In genomic region chr14:79809849-79810612, GRCh38 we compare ENCODE assay signal across 8 cellular contexts.
A peak's percentile ranks its signal among the peaks of the same experiment; 100 is the strongest.
DNase-seq lines count a peak whose midpoint lies in the region; ATAC-seq and TF ChIP-seq lines count a peak whose summit lies in the region.

No MANE protein-coding gene starts in this region.

- H3K9me3 ChIP-seq in neural cell (ENCODE audit: low read length), result no peaks in the 10 kb centered on the region
- H3K9me3 ChIP-seq in upper lobe of right lung, result no peaks in the 10 kb centered on the region

- H3F3A ChIP-seq in neural cell (ENCODE audit: insufficient read depth, low read length, poor library complexity, severe bottlenecking), result peaks cover 8% of the 10 kb centered on the region

- no peaks in the 10 kb centered on the region for H3K4me1 ChIP-seq in upper lobe of right lung

- DNase-seq in EL (peak; percentile 53), NCI-H1105 (lab: John Stamatoyannopoulos, UW) (peak; percentile 35), astrocyte of the spinal cord (ENCODE audit: low read depth, low spot score) (no peak), upper lobe of right lung (no peak), hepatic stellate cell (ENCODE audit: low spot score) (no peak)
- DNase-seq in activated effector memory CD4-positive, alpha-beta T cell treated with Interleukin-2 at 50 U/mL for 16 hours, result no peak

- in situ Hi-C loops in astrocyte of the spinal cord (cut with HindIII; ENCODE audit: low sequenced_read_pairs), result no loop called here

- H3K4me3 ChIP-seq in astrocyte of the spinal cord (ENCODE audit: low read depth, low read length) (no peak overlapping the region), neural cell (ENCODE audit: low read length) (peak overlapping the region; percentile 20), upper lobe of right lung (no peak overlapping the region)

- peak; percentile 96 for TF ChIP-seq EP300 in neural cell (conservative IDR thresholded peaks at IDR 0.05; ENCODE audit: poor library complexity, severe bottlenecking)

- no peaks in the 10 kb centered on the region for H3K9me2 ChIP-seq in neural cell (ENCODE audit: insufficient read depth, low read length)

- intact Hi-C loops in upper lobe of right lung (cut with DNase I), result no loop called here

- H3K9ac ChIP-seq in neural cell (ENCODE audit: low read length), result no peak overlapping the region

- H3K27ac ChIP-seq in neural cell (ENCODE audit: low read length), result peak overlapping the region; percentile 77
- H3K27ac ChIP-seq in upper lobe of right lung, result no peak overlapping the region

- H3K27me3 ChIP-seq in neural cell (ENCODE audit: insufficient read depth, low read depth, low read length) (no peaks in the 10 kb centered on the region), upper lobe of right lung (no peaks in the 10 kb centered on the region)

- peak; percentile 66 for TF ChIP-seq RAD21 in neural cell (conservative IDR thresholded peaks at IDR 0.05)

- TF ChIP-seq CTCF in astrocyte of the spinal cord (IDR thresholded peaks at IDR 0.05; ENCODE audit: low read depth, low read length), result peak; percentile 18
- TF ChIP-seq CTCF in neural cell (IDR thresholded peaks at IDR 0.05; ENCODE audit: poor library complexity, severe bottlenecking), result peak; percentile 66
- TF ChIP-seq CTCF in upper lobe of right lung (IDR thresholded peaks at IDR 0.05), result no peak

- H3K79me2 ChIP-seq in neural cell (replicated peaks; ENCODE audit: insufficient read depth, low read length), result no peaks in the 10 kb centered on the region

- no peak for ATAC-seq in HG03097 (IDR thresholded peaks at IDR 0.05; ENCODE audit: low FRiP score, unreplicated experiment)
- ATAC-seq in upper lobe of right lung, result no peak

- H2AFZ ChIP-seq in neural cell (ENCODE audit: low read depth, low read length), result no peak overlapping the region

- no peaks in the 10 kb centered on the region for H4K20me1 ChIP-seq in neural cell (ENCODE audit: insufficient read depth)

- H3K4me2 ChIP-seq in neural cell (ENCODE audit: low read length), result no peak overlapping the region

- peaks cover 5% of the 10 kb centered on the region for H3K36me3 ChIP-seq in neural cell (ENCODE audit: insufficient read depth, low read length)
- no peaks in the 10 kb centered on the region for H3K36me3 ChIP-seq in upper lobe of right lung

TF ChIP-seq in neural cell, 6 proteins besides CTCF, POLR2A, EP300 and RAD21:
- TF ChIP-seq MXI1 (conservative IDR thresholded peaks at IDR 0.05; ENCODE audit: poor library complexity, severe bottlenecking), result no peak
- peak; percentile 67 for TF ChIP-seq SMC3 (conservative IDR thresholded peaks at IDR 0.05; ENCODE audit: poor library complexity)
- no peak for TF ChIP-seq TAF1 (IDR thresholded peaks at IDR 0.05; ENCODE audit: low read depth)
- TF ChIP-seq, protein P1, sequence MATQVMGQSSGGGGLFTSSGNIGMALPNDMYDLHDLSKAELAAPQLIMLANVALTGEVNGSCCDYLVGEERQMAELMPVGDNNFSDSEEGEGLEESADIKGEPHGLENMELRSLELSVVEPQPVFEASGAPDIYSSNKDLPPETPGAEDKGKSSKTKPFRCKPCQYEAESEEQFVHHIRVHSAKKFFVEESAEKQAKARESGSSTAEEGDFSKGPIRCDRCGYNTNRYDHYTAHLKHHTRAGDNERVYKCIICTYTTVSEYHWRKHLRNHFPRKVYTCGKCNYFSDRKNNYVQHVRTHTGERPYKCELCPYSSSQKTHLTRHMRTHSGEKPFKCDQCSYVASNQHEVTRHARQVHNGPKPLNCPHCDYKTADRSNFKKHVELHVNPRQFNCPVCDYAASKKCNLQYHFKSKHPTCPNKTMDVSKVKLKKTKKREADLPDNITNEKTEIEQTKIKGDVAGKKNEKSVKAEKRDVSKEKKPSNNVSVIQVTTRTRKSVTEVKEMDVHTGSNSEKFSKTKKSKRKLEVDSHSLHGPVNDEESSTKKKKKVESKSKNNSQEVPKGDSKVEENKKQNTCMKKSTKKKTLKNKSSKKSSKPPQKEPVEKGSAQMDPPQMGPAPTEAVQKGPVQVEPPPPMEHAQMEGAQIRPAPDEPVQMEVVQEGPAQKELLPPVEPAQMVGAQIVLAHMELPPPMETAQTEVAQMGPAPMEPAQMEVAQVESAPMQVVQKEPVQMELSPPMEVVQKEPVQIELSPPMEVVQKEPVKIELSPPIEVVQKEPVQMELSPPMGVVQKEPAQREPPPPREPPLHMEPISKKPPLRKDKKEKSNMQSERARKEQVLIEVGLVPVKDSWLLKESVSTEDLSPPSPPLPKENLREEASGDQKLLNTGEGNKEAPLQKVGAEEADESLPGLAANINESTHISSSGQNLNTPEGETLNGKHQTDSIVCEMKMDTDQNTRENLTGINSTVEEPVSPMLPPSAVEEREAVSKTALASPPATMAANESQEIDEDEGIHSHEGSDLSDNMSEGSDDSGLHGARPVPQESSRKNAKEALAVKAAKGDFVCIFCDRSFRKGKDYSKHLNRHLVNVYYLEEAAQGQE (IDR thresholded peaks at IDR 0.05; ENCODE audit: borderline replicate concordance), result peak; percentile 94
- TF ChIP-seq EZH2 (IDR thresholded peaks at IDR 0.05; ENCODE audit: borderline replicate concordance, insufficient read depth, low read length, poor library complexity, severe bottlenecking), result no peak
- peak; percentile 80 for TF ChIP-seq POLR2AphosphoS5 (IDR thresholded peaks at IDR 0.05)

Comparison
In these comparisons a context has a peak if more than half of its experiments do, and no peak if none do; other contexts are left out.
1. DNase-seq: peak in EL (single experiment) and NCI-H1105 (single experiment); none in astrocyte of the spinal cord (single experiment), upper lobe of right lung (single experiment), hepatic stellate cell (single experiment) and activated effector memory CD4-positive, alpha-beta T cell treated with Interleukin-2 at 50 U/mL for 16 hours (single experiment).